ENCODE assay signal across 8 cellular contexts in the genomic region with DNA sequence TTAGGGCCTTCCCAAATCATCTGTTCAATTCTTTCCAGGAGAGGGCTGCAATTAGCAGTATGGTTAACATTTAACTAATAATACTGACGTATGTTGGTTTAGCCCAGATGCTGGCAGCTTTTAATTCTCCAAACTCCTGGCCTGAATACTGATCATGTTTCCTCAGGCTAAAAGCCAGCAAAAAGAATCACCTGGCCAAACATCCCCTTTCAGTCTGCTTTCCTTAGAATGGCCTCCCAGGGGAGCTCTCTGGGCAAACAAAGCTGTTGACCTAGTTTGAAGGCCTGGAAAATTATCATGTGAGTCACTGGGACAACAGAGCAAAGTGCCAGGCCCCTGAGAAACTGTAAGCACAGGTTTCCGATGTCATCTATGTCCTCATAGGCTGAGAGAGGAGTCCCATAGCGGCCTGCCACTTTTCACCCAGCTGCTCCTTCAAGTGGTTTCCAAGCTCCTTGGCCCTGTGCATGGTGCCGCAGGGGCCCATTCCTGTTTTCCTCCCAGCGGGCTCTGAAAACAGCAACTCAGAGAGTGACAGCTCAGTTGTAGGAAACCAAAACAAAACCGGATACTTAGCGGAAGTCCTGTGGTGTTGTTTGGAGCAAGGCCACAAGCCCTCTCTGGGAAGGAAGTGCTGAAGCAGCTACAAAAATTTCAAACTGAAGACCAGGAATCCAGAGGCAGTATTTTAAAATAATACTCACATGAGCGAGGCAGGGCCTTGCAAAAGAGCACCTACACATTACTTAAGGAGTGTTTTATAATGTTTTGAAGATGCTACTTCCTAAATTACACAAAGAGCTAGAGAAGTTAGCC. TPM values are rescaled to one million over a fixed set of nuclear protein-coding genes. Genes with fewer than 3 reads are reported as not detected.
DNase-seq lines count a peak whose midpoint lies in the region; ATAC-seq, FAIRE-seq and TF ChIP-seq lines count a peak whose summit lies in the region.

No MANE protein-coding gene starts in this region.

- H3K4me3 ChIP-seq in DND-41 (ENCODE audit: low read depth in 1 of 2, low read length in 2 of 2), result no peak overlapping the region
- peak overlapping the region; percentile 28 for H3K4me3 ChIP-seq in fibroblast of mammary gland (ENCODE audit: control insufficient read depth, low read depth, low read length)

- no peaks in the 10 kb centered on the region for H3K36me3 ChIP-seq in DND-41 (ENCODE audit: insufficient read depth, low read length)

- TF ChIP-seq CTCF in DND-41 (IDR thresholded peaks at IDR 0.05; ENCODE audit: borderline replicate concordance, extremely low read depth, low read length, poor library complexity, severe bottlenecking) (no peak), fibroblast of mammary gland (conservative IDR thresholded peaks at IDR 0.05; ENCODE audit: control insufficient read depth, insufficient read depth, low read depth, low read length) (peak; percentile 16)

- ATAC-seq in DND-41 (ENCODE audit: insufficient read depth, low read depth) (peak; percentile 93), HG02970 (IDR thresholded peaks at IDR 0.05; ENCODE audit: low FRiP score, unreplicated experiment) (no peak)

- no peaks in the 10 kb centered on the region for H3K79me2 ChIP-seq in DND-41 (ENCODE audit: insufficient read depth, low read length)

- peak overlapping the region; percentile 96 for H3K27ac Mint-ChIP-seq in activated T-helper 2 cell treated with anti-CD3 and anti-CD28 coated beads, Interferon-gamma antibody, Interleukin-2, Interleukin-4, amounts not matched to agents 10 μg/mL and 5 μg/mL and 100 μg/mL, durations not matched to agents 14 hours and 24 hours and 36 hours

- FAIRE-seq in RCC 7860 (lab: Jason Lieb, UNC), result peak; percentile 56

- H3K4me2 ChIP-seq in DND-41 (ENCODE audit: insufficient read depth, low read length), result peak overlapping the region; percentile 38

- no peaks in the 10 kb centered on the region for H3K27me3 Mint-ChIP-seq in activated T-helper 2 cell treated with anti-CD3 and anti-CD28 coated beads, Interferon-gamma antibody, Interleukin-2, Interleukin-4, amounts not matched to agents 10 μg/mL and 5 μg/mL and 100 μg/mL, durations not matched to agents 14 hours and 24 hours and 36 hours (ENCODE audit: low read depth)

- H3K27me3 ChIP-seq in DND-41 (ENCODE audit: insufficient read depth, low read length, poor library complexity), result no peaks in the 10 kb centered on the region

- intact Hi-C loops in activated T-helper 2 cell treated with anti-CD3 and anti-CD28 coated beads, Interferon-gamma antibody, Interleukin-2, Interleukin-4, amounts not matched to agents 10 μg/mL and 5 μg/mL and 100 μg/mL, durations not matched to agents 14 hours and 24 hours and 36 hours (cut with micrococcal nuclease), result no loop called here

- H3K4me1 Mint-ChIP-seq in activated T-helper 2 cell treated with anti-CD3 and anti-CD28 coated beads, Interferon-gamma antibody, Interleukin-2, Interleukin-4, amounts not matched to agents 10 μg/mL and 5 μg/mL and 100 μg/mL, durations not matched to agents 14 hours and 24 hours and 36 hours (ENCODE audit: low read depth), result peaks cover 47% of the 10 kb centered on the region

- no peaks in the 10 kb centered on the region for H3K9me3 ChIP-seq in DND-41 (ENCODE audit: insufficient read depth, low read length, severe bottlenecking)

- H4K20me1 ChIP-seq in DND-41 (ENCODE audit: insufficient read depth, low read length), result no peaks in the 10 kb centered on the region

- H3K27ac ChIP-seq in DND-41 (ENCODE audit: low read length), result peak overlapping the region; percentile 81

- peaks cover 29% of the 10 kb centered on the region for H3K4me1 ChIP-seq in DND-41 (ENCODE audit: insufficient read depth, low read length)

- no peaks in the 10 kb centered on the region for H3K9me3 Mint-ChIP-seq in activated T-helper 2 cell treated with anti-CD3 and anti-CD28 coated beads, Interferon-gamma antibody, Interleukin-2, Interleukin-4, amounts not matched to agents 10 μg/mL and 5 μg/mL and 100 μg/mL, durations not matched to agents 14 hours and 24 hours and 36 hours

- H3K9ac ChIP-seq in DND-41 (ENCODE audit: low read depth, low read length), result peak overlapping the region; percentile 47

- DNase-seq in DND-41 (peak; percentile 77), KG1 (lab: John Stamatoyannopoulos, UW) (peak; percentile 82), RCC 7860 (ENCODE audit: low spot score) (peak; percentile 79), fibroblast of mammary gland (ENCODE audit: low read depth) (peak; percentile 97), myocyte (ENCODE audit: low read depth) (peak; percentile 97)
- peak; percentile 47 for DNase-seq in activated T-helper 2 cell treated with anti-CD3 and anti-CD28 coated beads, Interferon-gamma antibody, Interleukin-2, Interleukin-4, amounts not matched to agents 10 μg/mL and 5 μg/mL and 100 μg/mL, durations not matched to agents 14 hours and 24 hours and 36 hours (ENCODE audit: low spot score)
- peak; percentile 27 to 64 (median 47) for DNase-seq in stimulated activated naive CD4-positive, alpha-beta T cell (lab: John Stamatoyannopoulos, UW)

- H3K4me3 Mint-ChIP-seq in activated T-helper 2 cell treated with anti-CD3 and anti-CD28 coated beads, Interferon-gamma antibody, Interleukin-2, Interleukin-4, amounts not matched to agents 10 μg/mL and 5 μg/mL and 100 μg/mL, durations not matched to agents 14 hours and 24 hours and 36 hours (ENCODE audit: low read depth), result peak overlapping the region; percentile 70

- peak overlapping the region; percentile 73 for H2AFZ ChIP-seq in DND-41 (ENCODE audit: low read depth, low read length)

- no peaks in the 10 kb centered on the region for H3K36me3 Mint-ChIP-seq in activated T-helper 2 cell treated with anti-CD3 and anti-CD28 coated beads, Interferon-gamma antibody, Interleukin-2, Interleukin-4, amounts not matched to agents 10 μg/mL and 5 μg/mL and 100 μg/mL, durations not matched to agents 14 hours and 24 hours and 36 hours (ENCODE audit: low read depth)

RNA-seq across cellular contexts. Expression of gene RAB11A, which starts 36.5 kb away (rescaled TPM):
- total RNA-seq in activated T-helper 2 cell treated with anti-CD3 and anti-CD28 coated beads, Interferon-gamma antibody, Interleukin-2, Interleukin-4, amounts not matched to agents 10 μg/mL and 5 μg/mL and 100 μg/mL, durations not matched to agents 14 hours and 24 hours and 36 hours, result 153 and 155 TPM in 2 replicates
- 170 and 185 TPM in 2 replicates for total RNA-seq in myocyte
- polyA plus RNA-seq in myocyte (2012), result 173 TPM

RNA-seq across cellular contexts. Expression of gene DENND4A, which starts 40.7 kb away (rescaled TPM):
- 62.3 and 65.8 TPM in 2 replicates for total RNA-seq in activated T-helper 2 cell treated with anti-CD3 and anti-CD28 coated beads, Interferon-gamma antibody, Interleukin-2, Interleukin-4, amounts not matched to agents 10 μg/mL and 5 μg/mL and 100 μg/mL, durations not matched to agents 14 hours and 24 hours and 36 hours
- 11.0 and 26.0 TPM in 2 replicates for total RNA-seq in myocyte
- polyA plus RNA-seq in myocyte (2012), result 4.6 TPM

Comparison
In these comparisons a context has a peak if more than half of its experiments do, and no peak if none do; other contexts are left out.
1. DNase-seq: peak in every context shown above with its lines; median percentile 97 in fibroblast of mammary gland; 97 in myocyte; 82 in KG1; 79 in RCC 7860; 77 in DND-41; 47 in activated T-helper 2 cell treated with anti-CD3 and anti-CD28 coated beads, Interferon-gamma antibody, Interleukin-2, Interleukin-4, amounts not matched to agents 10 μg/mL and 5 μg/mL and 100 μg/mL, durations not matched to agents 14 hours and 24 hours and 36 hours; 47 in stimulated activated naive CD4-positive, alpha-beta T cell.